ENCODE assay signal across 19 cellular contexts in genomic region chr22:27808730-27809129, GRCh38.
"Had no signal": no experiment of that assay in that cellular context is flagged by ENCODE, and none has a peak within 500 bp of the region (broad histone marks: within the 10 kb centered on the region; RNA-seq: fewer than 3 reads in every experiment).

No MANE protein-coding gene starts in this region.

- ATAC-seq: foreskin keratinocyte; left cardiac atrium; lower lobe of right lung; natural killer cell treated with Interleukin-12 subunit alpha and Interleukin-12 subunit beta and Interleukin-15 and Interleukin-18, amount 100 ng/mL, for 72 hours; upper lobe of right lung had no signal

- H3K9me3 Mint-ChIP-seq: immature natural killer cell; memory B cell; natural killer cell treated with Interleukin-12 subunit alpha and Interleukin-12 subunit beta and Interleukin-15 and Interleukin-18, amount 100 ng/mL, for 72 hours had no signal

- H3K36me3 ChIP-seq: left ventricle myocardium inferior, lower lobe of right lung, neutrophil, sigmoid colon, stomach, thyroid gland, upper lobe of right lung had no signal

- H3K4me3 ChIP-seq: left ventricle myocardium inferior, lower lobe of right lung, sigmoid colon, skin epidermis, stomach, thyroid gland, upper lobe of right lung had no signal

- FAIRE-seq: colon, keratinocyte had no signal

- H3K36me3 Mint-ChIP-seq: memory B cell; natural killer cell treated with Interleukin-12 subunit alpha and Interleukin-12 subunit beta and Interleukin-15 and Interleukin-18, amount 100 ng/mL, for 72 hours had no signal

- DNase-seq: foreskin keratinocyte; immature natural killer cell; left cardiac atrium; left ventricle myocardium inferior; lower lobe of right lung; midbrain; sigmoid colon; stimulated activated CD4-positive, alpha-beta T cell treated with anti-CD3 and anti-CD28 coated beads, Interleukin-2, amount 100 ng/mL, for 24 hours; stimulated activated CD4-positive, alpha-beta T cell treated with anti-CD3 and anti-CD28 coated beads, Interleukin-4, amount 100 ng/mL, for 4 hours; stimulated activated naive CD4-positive, alpha-beta T cell; stomach; thyroid gland; upper lobe of right lung had no signal

- H3K27me3 ChIP-seq: sigmoid colon, thyroid gland had no signal

- H3K9me3 ChIP-seq: left ventricle myocardium inferior, lower lobe of right lung, neutrophil, sigmoid colon, stomach, thyroid gland, upper lobe of right lung had no signal

- H3K4me3 Mint-ChIP-seq: immature natural killer cell; memory B cell; natural killer cell treated with Interleukin-12 subunit alpha and Interleukin-12 subunit beta and Interleukin-15 and Interleukin-18, amount 100 ng/mL, for 72 hours had no signal

- H3K4me1 ChIP-seq: foreskin keratinocyte had no signal

- H3K27ac ChIP-seq: foreskin keratinocyte, left ventricle myocardium inferior, lower lobe of right lung, neutrophil, skin epidermis, thyroid gland, upper lobe of right lung had no signal

- H3K27ac Mint-ChIP-seq: immature natural killer cell; memory B cell; natural killer cell treated with Interleukin-12 subunit alpha and Interleukin-12 subunit beta and Interleukin-15 and Interleukin-18, amount 100 ng/mL, for 72 hours had no signal
